8 cellular contexts compared by ENCODE assay signal in genomic region chr17:19646788-19647696, GRCh38. TPM values are rescaled to one million over a fixed set of nuclear protein-coding genes. Genes with fewer than 3 reads are reported as not detected.
DNase-seq lines count a peak whose midpoint lies in the region; ATAC-seq, FAIRE-seq and TF ChIP-seq lines count a peak whose summit lies in the region.

No MANE protein-coding gene starts in this region.

- H3K4me1 ChIP-seq in lung (ENCODE audit: control insufficient read depth in 2 of 2, insufficient read depth in 2 of 2, low read length in 2 of 2): peaks cover 3 to 15% of the 10 kb centered on the region in 2 donors

- in situ Hi-C loops in brain microvascular endothelial cell (cut with HindIII; ENCODE audit: low pct_ligation_motif_present, low sequenced_read_pairs): no loop called here

- H3K27ac ChIP-seq in brain microvascular endothelial cell: peak overlapping the region; percentile 74
- peak overlapping the region; percentile 89 to 98 for H3K27ac ChIP-seq in lung (ENCODE audit: low read depth in 1 of 2, low read length in 1 of 2)

- no peaks in the 10 kb centered on the region for H3K9me3 ChIP-seq in lung (ENCODE audit: control insufficient read depth in 2 of 2, insufficient read depth in 1 of 2, low read length in 1 of 2)

- 65 to 71% methylated on average over 4 of the region's 4 CpGs for WGBS in lung, 2 donors

- no peak overlapping the region for H3K4me3 ChIP-seq in brain microvascular endothelial cell (ENCODE audit: low read depth, low read length)
- no peak overlapping the region for H3K4me3 ChIP-seq in lung

- TF ChIP-seq CTCF in brain microvascular endothelial cell (IDR thresholded peaks at IDR 0.05; ENCODE audit: low read depth, low read length, missing control alignments) (no peak), lung (IDR thresholded peaks at IDR 0.05; ENCODE audit: control extremely low read depth, extremely low read depth) (no peak)

- H3K36me3 ChIP-seq in brain microvascular endothelial cell (replicated peaks) (no peaks in the 10 kb centered on the region), lung (ENCODE audit: control insufficient read depth in 2 of 2, insufficient read depth in 2 of 2, low read length in 2 of 2) (no peaks in the 10 kb centered on the region)

- peak; percentile 39 for DNase-seq in EH (ENCODE audit: low read depth)
- DNase-seq in NCI-H1417 treated with DMSO at 0.1 percent for 48 hours (lab: John Stamatoyannopoulos, UW): peak; percentile 9
- DNase-seq in brain microvascular endothelial cell: no peak
- no peak for DNase-seq in lung (ENCODE audit: low spot score)
- peak; percentile 17 for DNase-seq in urothelium cell line (ENCODE audit: low spot score)
- DNase-seq in NCI-H1048 (lab: John Stamatoyannopoulos, UW): no peak
- no peak for DNase-seq in NCI-H82 treated with DMSO at 0.1 percent for 48 hours (lab: John Stamatoyannopoulos, UW; ENCODE audit: unreplicated experiment)

- no peak for ATAC-seq in lung (ENCODE audit: insufficient read depth, low FRiP score)
- ATAC-seq in GM18502 (IDR thresholded peaks at IDR 0.05; ENCODE audit: poor library complexity, unreplicated experiment): no peak

- H3K27me3 ChIP-seq in brain microvascular endothelial cell (replicated peaks): no peaks in the 10 kb centered on the region
- no peaks in the 10 kb centered on the region for H3K27me3 ChIP-seq in lung (ENCODE audit: control insufficient read depth, insufficient read depth)

- no peak for FAIRE-seq in urothelium cell line (lab: Jason Lieb, UNC)

RNA-seq across cellular contexts. Expression of gene ALDH3A2, which starts 1.5 kb away (rescaled TPM):
- 100 to 1,000 TPM in 1 of 2 donors, 10 to 100 TPM in 1; 99.2 to 107 TPM for total RNA-seq in lung
- 10 to 100 TPM; 50.7 to 59.4 TPM for polyA plus RNA-seq in lung

Comparison
In these comparisons a context has a peak if more than half of its experiments do, and no peak if none do; other contexts are left out.
1. DNase-seq: peak in EH (single experiment), NCI-H1417 treated with DMSO at 0.1 percent for 48 hours (single experiment) and urothelium cell line (single experiment); none in brain microvascular endothelial cell (single experiment), lung (single experiment), NCI-H1048 (single experiment) and NCI-H82 treated with DMSO at 0.1 percent for 48 hours (single experiment).